In the genomic region with DNA sequence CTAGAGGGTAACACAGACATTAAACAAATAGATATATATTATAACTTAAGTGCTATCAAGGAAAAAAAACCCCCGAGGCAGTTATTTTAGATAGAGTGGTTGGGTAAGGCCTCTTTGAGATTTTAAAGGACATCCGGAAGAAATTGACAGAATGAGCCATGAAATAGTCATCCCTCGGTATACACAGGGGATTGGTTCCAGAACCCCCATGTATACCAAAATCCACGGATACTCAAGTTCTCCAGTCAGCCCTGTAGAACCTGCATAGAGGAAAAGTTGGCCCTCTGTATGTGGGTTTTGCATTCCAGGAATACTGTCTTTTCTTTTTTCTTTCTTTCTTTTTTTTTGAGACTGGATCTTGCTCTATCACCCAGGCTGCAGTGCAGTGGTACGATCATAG, we compare ENCODE assay signal across 1 cellular context.
TF ChIP-seq lines count a peak whose summit lies in the region.

No MANE protein-coding gene starts in this region.

TF ChIP-seq in K562, 482 proteins besides CTCF, POLR2A, EP300 and RAD21:
- TF ChIP-seq ZNF431 (CRISPR knock-in tag; IDR thresholded peaks at IDR 0.05), result peak; percentile 75; the same call in 1 of the 2 replicates
- TF ChIP-seq NRF1 (conservative IDR thresholded peaks at IDR 0.05 in 1 of 2, IDR thresholded peaks at IDR 0.05 in 1 of 2), result no peak
